Comparison of ENCODE assay signal across 23 cellular contexts in the genomic region with DNA sequence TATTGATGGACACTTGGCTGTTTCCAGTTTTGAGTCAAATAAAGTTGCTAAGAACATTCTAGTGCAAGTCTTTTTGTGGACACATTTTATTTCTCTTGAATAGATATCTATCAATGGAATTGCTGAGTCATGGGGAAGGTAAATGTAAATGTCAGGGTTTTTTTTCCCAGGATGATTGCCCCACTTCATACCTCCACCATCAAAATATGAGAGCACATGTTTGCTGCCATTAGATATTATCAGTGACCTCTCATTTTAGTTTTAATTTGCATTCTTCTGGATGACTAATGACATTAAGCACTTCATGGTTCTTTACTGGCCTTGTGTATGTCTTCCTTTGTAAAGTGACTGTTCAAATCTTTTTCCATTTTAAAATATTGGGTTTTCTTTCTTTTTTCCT. TPM values are rescaled to one million over a fixed set of nuclear protein-coding genes. Genes with fewer than 3 reads are reported as not detected.
DNase-seq lines count a peak whose midpoint lies in the region; ATAC-seq, FAIRE-seq and TF ChIP-seq lines count a peak whose summit lies in the region.
"Had no signal": no experiment of that assay in that cellular context is flagged by ENCODE, and none has a peak within 500 bp of the region (broad histone marks: within the 10 kb centered on the region; RNA-seq: fewer than 3 reads in every experiment).

No MANE protein-coding gene starts in this region.

- no peak overlapping the region for H3K27ac ChIP-seq in CD8-positive, alpha-beta memory T cell (ENCODE audit: low read depth, low read length)
- H3K27ac ChIP-seq in neural progenitor cell, result no peak overlapping the region
- H3K27ac ChIP-seq: BLaER1, brain microvascular endothelial cell, thyroid gland had no signal

- no peaks in the 10 kb centered on the region for H3K4me1 ChIP-seq in CD8-positive, alpha-beta memory T cell (ENCODE audit: insufficient read depth, low read length)
- H3K4me1 ChIP-seq in neural progenitor cell, result no peaks in the 10 kb centered on the region
- H3K4me1 ChIP-seq: BLaER1, thyroid gland had no signal

- H4K20me1 ChIP-seq in neural progenitor cell (ENCODE audit: low read depth), result no peaks in the 10 kb centered on the region
- H4K20me1 ChIP-seq: BLaER1 had no signal

- no peaks in the 10 kb centered on the region for H3K9me3 Mint-ChIP-seq in type B pancreatic cell
- no peaks in the 10 kb centered on the region for H3K9me3 Mint-ChIP-seq in CD8-positive, alpha-beta memory T cell
- no peaks in the 10 kb centered on the region for H3K9me3 Mint-ChIP-seq in neural progenitor cell
- no peaks in the 10 kb centered on the region for H3K9me3 Mint-ChIP-seq in immature natural killer cell
- H3K9me3 Mint-ChIP-seq: H9 had no signal

- H3K4me2 ChIP-seq in neural progenitor cell, result no peak overlapping the region
- H3K4me2 ChIP-seq: BLaER1 had no signal

- CTCF ChIA-PET in AG04449 (lab: Yijun Ruan, JAX), result no interaction called here
- CTCF ChIA-PET in CD8-positive, alpha-beta memory T cell (lab: Charles Lee), result no interaction called here

- no peaks in the 10 kb centered on the region for H3K9me3 ChIP-seq in CD8-positive, alpha-beta memory T cell (ENCODE audit: low read length)
- no peaks in the 10 kb centered on the region for H3K9me3 ChIP-seq in neural progenitor cell (ENCODE audit: low read depth)
- H3K9me3 ChIP-seq: BLaER1, mucosa of descending colon, thyroid gland had no signal

- no peak overlapping the region for H2AFZ ChIP-seq in neural progenitor cell (replicated peaks)

- no peaks in the 10 kb centered on the region for H3K79me2 ChIP-seq in neural progenitor cell (ENCODE audit: low read depth)

- DNase-seq in AG04449 (ENCODE audit: low read depth, low spot score) (peak; percentile 50), H54 (ENCODE audit: insufficient read length, low spot score) (no peak), fibroblast of mammary gland (ENCODE audit: low read depth) (peak; percentile 11), type B pancreatic cell (ENCODE audit: extremely low spot score, unreplicated experiment) (no peak), neural progenitor cell (ENCODE audit: low spot score) (no peak), immature natural killer cell (no peak)
- DNase-seq in CD8-positive, alpha-beta memory T cell, result no peak
- DNase-seq: activated effector memory CD4-positive, alpha-beta T cell treated with anti-CD3 and anti-CD28 coated beads, Interleukin-2, amount 50 U/mL, for 16 hours; brain microvascular endothelial cell; DND-41; effector CD4-positive, alpha-beta T cell; glutamatergic neuron; H9; mucosa of descending colon; NCI-H1436 treated with DMSO at 0.1 percent for 48 hours; NCI-H2227 treated with DMSO at 0.1 percent for 48 hours; stimulated activated CD4-positive, alpha-beta T cell treated with anti-CD3 and anti-CD28 coated beads, Interleukin-4, amount 100 ng/mL, for 4 hours; SW 1271; thyroid gland had no signal

- H3K36me3 Mint-ChIP-seq in type B pancreatic cell, result no peaks in the 10 kb centered on the region
- H3K36me3 Mint-ChIP-seq in CD8-positive, alpha-beta memory T cell, result no peaks in the 10 kb centered on the region
- H3K36me3 Mint-ChIP-seq in neural progenitor cell, result no peaks in the 10 kb centered on the region
- H3K36me3 Mint-ChIP-seq in immature natural killer cell, result no peaks in the 10 kb centered on the region

- ATAC-seq in SK-N-SH treated with all-trans-retinoic acid at 6 μM for 48 hours, result peak; percentile 65
- ATAC-seq: GM12878, mucosa of descending colon had no signal

- no peaks in the 10 kb centered on the region for H3K27me3 ChIP-seq in CD8-positive, alpha-beta memory T cell (ENCODE audit: insufficient read depth, low read length, poor library complexity, severe bottlenecking)
- no peaks in the 10 kb centered on the region for H3K27me3 ChIP-seq in neural progenitor cell
- H3K27me3 ChIP-seq: BLaER1, brain microvascular endothelial cell, thyroid gland had no signal

- TF ChIP-seq POLR2A in H54 (IDR thresholded peaks at IDR 0.05; ENCODE audit: low read depth, low read length), result no peak

- H3K4me1 Mint-ChIP-seq in type B pancreatic cell (ENCODE audit: unreplicated experiment) (peaks cover 3% of the 10 kb centered on the region), neural progenitor cell (no peaks in the 10 kb centered on the region), immature natural killer cell (no peaks in the 10 kb centered on the region)
- no peaks in the 10 kb centered on the region for H3K4me1 Mint-ChIP-seq in CD8-positive, alpha-beta memory T cell
- H3K4me1 Mint-ChIP-seq: H9 had no signal

- peak; percentile 23 for FAIRE-seq in H54 (lab: Jason Lieb, UNC)
- FAIRE-seq: GM12878, keratinocyte had no signal

- H3K4me3 ChIP-seq in AG04449 (ENCODE audit: low read depth, low read length) (no peak overlapping the region), fibroblast of mammary gland (ENCODE audit: control insufficient read depth, low read depth, low read length) (no peak overlapping the region), neural progenitor cell (no peak overlapping the region)
- H3K4me3 ChIP-seq in CD8-positive, alpha-beta memory T cell (ENCODE audit: low read length), result no peak overlapping the region
- H3K4me3 ChIP-seq: BLaER1, GM12878, mucosa of descending colon, thyroid gland had no signal

- H3K27ac Mint-ChIP-seq in type B pancreatic cell, result no peak overlapping the region
- H3K27ac Mint-ChIP-seq in CD8-positive, alpha-beta memory T cell, result no peak overlapping the region
- no peak overlapping the region for H3K27ac Mint-ChIP-seq in neural progenitor cell
- no peak overlapping the region for H3K27ac Mint-ChIP-seq in immature natural killer cell

- no peak overlapping the region for H3K9ac ChIP-seq in neural progenitor cell
- H3K9ac ChIP-seq: BLaER1 had no signal

- POLR2A ChIA-PET in AG04449 (lab: Yijun Ruan, JAX), result no interaction called here
- POLR2A ChIA-PET in CD8-positive, alpha-beta memory T cell (lab: Charles Lee), result no interaction called here

- no peaks in the 10 kb centered on the region for H3K27me3 Mint-ChIP-seq in type B pancreatic cell
- peaks cover 6 to 16% of the 10 kb centered on the region in 2 donors for H3K27me3 Mint-ChIP-seq in CD8-positive, alpha-beta memory T cell
- no peaks in the 10 kb centered on the region for H3K27me3 Mint-ChIP-seq in neural progenitor cell (ENCODE audit: insufficient read depth, low read depth)
- peaks cover 0 to 6% (median 5%) of the 10 kb centered on the region in 3 donors for H3K27me3 Mint-ChIP-seq in immature natural killer cell (ENCODE audit: low read depth in 3 of 3)

- TF ChIP-seq CTCF in AG04449 (IDR thresholded peaks at IDR 0.05; ENCODE audit: insufficient read depth, low read length, missing control alignments) (no peak), fibroblast of mammary gland (conservative IDR thresholded peaks at IDR 0.05; ENCODE audit: control insufficient read depth, insufficient read depth, low read depth, low read length) (no peak), type B pancreatic cell (conservative IDR thresholded peaks at IDR 0.05) (no peak), neural progenitor cell (IDR thresholded peaks at IDR 0.05) (no peak)

- H3K4me3 Mint-ChIP-seq in type B pancreatic cell (no peak overlapping the region), neural progenitor cell (no peak overlapping the region), immature natural killer cell (no peak overlapping the region)
- H3K4me3 Mint-ChIP-seq in CD8-positive, alpha-beta memory T cell, result no peak overlapping the region
- H3K4me3 Mint-ChIP-seq: H9 had no signal

- no peaks in the 10 kb centered on the region for H3K36me3 ChIP-seq in CD8-positive, alpha-beta memory T cell (ENCODE audit: insufficient read depth, low read length)
- no peaks in the 10 kb centered on the region for H3K36me3 ChIP-seq in neural progenitor cell
- H3K36me3 ChIP-seq: BLaER1, thyroid gland had no signal

- no peaks in the 10 kb centered on the region for H3F3A ChIP-seq in neural progenitor cell (ENCODE audit: low read depth)

TF ChIP-seq in SK-N-SH treated with all-trans-retinoic acid at 6 μM for 48 hours, 23 proteins besides CTCF, POLR2A, EP300 and RAD21 (continues in another document):
- TF ChIP-seq GLIS3 (CRISPR knock-in tag; IDR thresholded peaks at IDR 0.05) (no peak), TOX (CRISPR knock-in tag; IDR thresholded peaks at IDR 0.05; ENCODE audit: borderline replicate concordance) (peak; percentile 17; the same call in 1 of the 2 replicates)
- TF ChIP-seq, protein P1, sequence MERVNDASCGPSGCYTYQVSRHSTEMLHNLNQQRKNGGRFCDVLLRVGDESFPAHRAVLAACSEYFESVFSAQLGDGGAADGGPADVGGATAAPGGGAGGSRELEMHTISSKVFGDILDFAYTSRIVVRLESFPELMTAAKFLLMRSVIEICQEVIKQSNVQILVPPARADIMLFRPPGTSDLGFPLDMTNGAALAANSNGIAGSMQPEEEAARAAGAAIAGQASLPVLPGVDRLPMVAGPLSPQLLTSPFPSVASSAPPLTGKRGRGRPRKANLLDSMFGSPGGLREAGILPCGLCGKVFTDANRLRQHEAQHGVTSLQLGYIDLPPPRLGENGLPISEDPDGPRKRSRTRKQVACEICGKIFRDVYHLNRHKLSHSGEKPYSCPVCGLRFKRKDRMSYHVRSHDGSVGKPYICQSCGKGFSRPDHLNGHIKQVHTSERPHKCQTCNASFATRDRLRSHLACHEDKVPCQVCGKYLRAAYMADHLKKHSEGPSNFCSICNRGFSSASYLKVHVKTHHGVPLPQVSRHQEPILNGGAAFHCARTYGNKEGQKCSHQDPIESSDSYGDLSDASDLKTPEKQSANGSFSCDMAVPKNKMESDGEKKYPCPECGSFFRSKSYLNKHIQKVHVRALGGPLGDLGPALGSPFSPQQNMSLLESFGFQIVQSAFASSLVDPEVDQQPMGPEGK (CRISPR knock-in tag; IDR thresholded peaks at IDR 0.05; ENCODE audit: borderline replicate concordance), result peak; percentile 39; the same call in 1 of the 2 replicates
- TF ChIP-seq, protein P2, sequence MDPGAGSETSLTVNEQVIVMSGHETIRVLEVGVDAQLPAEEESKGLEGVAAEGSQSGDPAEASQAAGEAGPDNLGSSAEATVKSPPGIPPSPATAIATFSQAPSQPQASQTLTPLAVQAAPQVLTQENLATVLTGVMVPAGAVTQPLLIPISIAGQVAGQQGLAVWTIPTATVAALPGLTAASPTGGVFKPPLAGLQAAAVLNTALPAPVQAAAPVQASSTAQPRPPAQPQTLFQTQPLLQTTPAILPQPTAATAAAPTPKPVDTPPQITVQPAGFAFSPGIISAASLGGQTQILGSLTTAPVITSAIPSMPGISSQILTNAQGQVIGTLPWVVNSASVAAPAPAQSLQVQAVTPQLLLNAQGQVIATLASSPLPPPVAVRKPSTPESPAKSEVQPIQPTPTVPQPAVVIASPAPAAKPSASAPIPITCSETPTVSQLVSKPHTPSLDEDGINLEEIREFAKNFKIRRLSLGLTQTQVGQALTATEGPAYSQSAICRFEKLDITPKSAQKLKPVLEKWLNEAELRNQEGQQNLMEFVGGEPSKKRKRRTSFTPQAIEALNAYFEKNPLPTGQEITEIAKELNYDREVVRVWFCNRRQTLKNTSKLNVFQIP (CRISPR knock-in tag; IDR thresholded peaks at IDR 0.05; ENCODE audit: borderline replicate concordance, low read depth), result 0 out of 2 replicates have a peak, but pooled peaks have one; percentile 77

RNA-seq across cellular contexts. Expression of a gene that starts 45.7 kb away (rescaled TPM):
- total RNA-seq in type B pancreatic cell (ENCODE audit: low replicate concordance) (21.1 and 23.8 TPM in 2 replicates), neural progenitor cell (ENCODE audit: low replicate concordance) (4.0 and 6.0 TPM in 2 replicates)
- total RNA-seq in CD8-positive, alpha-beta memory T cell, result under 1 TPM; 0.18 to 0.46 TPM
- 0.08 TPM for polyA plus RNA-seq in CD8-positive, alpha-beta memory T cell
- under 1 TPM in 2 of 3 donors, not detected in 1; 0.11 to 0.14 TPM for polyA plus RNA-seq in immature natural killer cell

Comparison
In these comparisons a context has a peak if more than half of its experiments do, and no peak if none do; other contexts are left out.
1. DNase-seq: peak in AG04449 (single experiment) and fibroblast of mammary gland (single experiment); none in H54 (single experiment), type B pancreatic cell (single experiment), CD8-positive, alpha-beta memory T cell (0 of 5), neural progenitor cell (single experiment) and immature natural killer cell (0 of 3).